1 cellular context compared by ENCODE assay signal in the genomic region with DNA sequence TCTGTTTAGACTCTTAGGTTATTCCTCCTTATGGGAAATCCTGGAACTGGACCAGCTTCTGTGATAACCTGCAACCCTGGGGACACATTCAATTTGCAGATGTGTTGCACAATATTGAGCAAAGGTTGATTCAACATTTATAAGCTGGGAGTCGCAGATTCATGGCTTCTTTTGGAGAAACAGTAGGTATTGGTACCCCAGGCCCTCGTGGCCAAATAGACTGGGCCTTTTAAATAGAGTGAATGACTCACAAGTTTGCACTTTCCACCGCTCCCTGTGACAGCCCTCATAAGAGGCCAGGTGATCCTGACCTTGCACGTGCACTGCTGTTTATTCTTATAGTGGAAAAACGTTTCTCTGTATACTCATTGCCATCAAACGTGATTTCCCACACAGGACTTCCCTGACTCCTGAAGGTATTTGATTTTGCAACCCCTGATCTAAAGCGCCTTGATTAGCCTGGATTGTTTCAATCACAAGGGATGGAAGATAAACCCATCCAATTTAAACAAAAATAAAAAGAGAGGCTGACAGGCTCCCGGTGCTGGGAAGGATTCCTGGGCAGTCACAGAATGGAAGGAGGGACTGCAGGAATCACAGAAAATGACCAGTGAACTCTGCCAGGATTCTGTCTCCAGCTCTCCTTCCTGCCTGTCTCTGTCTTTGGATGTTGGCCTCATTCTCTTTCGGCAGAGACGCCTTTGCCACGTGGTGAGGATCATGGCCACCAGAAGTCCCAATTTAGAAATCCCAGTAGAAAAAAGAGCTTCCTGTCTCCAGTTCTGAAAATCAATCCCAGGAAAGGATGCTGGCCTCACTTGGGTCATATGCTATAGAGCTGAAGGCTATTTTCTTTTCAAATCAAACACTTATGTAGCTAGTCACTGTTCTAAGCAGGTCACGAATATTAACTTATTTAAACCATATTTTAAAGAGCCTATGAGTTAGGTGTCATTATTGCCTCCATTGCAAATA.
A peak's percentile ranks its signal among the peaks of the same experiment; 100 is the strongest.
TF ChIP-seq lines count a peak whose summit lies in the region.

No MANE protein-coding gene starts in this region.

TF ChIP-seq in HepG2, 621 proteins besides CTCF, POLR2A, EP300 and RAD21 (continued from another document and continues in another):
- 0 out of 2 replicates have a peak, but pooled peaks have one; percentile 24 for TF ChIP-seq ZBED4 (CRISPR knock-in tag; IDR thresholded peaks at IDR 0.05; ENCODE audit: borderline replicate concordance)
- no peak for TF ChIP-seq ZNF678 (CRISPR knock-in tag; IDR thresholded peaks at IDR 0.05)
- TF ChIP-seq PTBP1 (IDR thresholded peaks at IDR 0.05; ENCODE audit: low read depth, low read length, poor library complexity, severe bottlenecking): no peak
- peak; percentile 30 for TF ChIP-seq BCL6 (CRISPR knock-in tag; IDR thresholded peaks at IDR 0.05)
- no peak for TF ChIP-seq ZNF713 (CRISPR knock-in tag; IDR thresholded peaks at IDR 0.05)
- TF ChIP-seq, protein P1, sequence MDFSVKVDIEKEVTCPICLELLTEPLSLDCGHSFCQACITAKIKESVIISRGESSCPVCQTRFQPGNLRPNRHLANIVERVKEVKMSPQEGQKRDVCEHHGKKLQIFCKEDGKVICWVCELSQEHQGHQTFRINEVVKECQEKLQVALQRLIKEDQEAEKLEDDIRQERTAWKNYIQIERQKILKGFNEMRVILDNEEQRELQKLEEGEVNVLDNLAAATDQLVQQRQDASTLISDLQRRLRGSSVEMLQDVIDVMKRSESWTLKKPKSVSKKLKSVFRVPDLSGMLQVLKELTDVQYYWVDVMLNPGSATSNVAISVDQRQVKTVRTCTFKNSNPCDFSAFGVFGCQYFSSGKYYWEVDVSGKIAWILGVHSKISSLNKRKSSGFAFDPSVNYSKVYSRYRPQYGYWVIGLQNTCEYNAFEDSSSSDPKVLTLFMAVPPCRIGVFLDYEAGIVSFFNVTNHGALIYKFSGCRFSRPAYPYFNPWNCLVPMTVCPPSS (IDR thresholded peaks at IDR 0.05): no peak
- TF ChIP-seq ZNF382 (CRISPR knock-in tag; IDR thresholded peaks at IDR 0.05; ENCODE audit: borderline replicate concordance): no peak
- TF ChIP-seq ZNF282 (IDR thresholded peaks at IDR 0.05; ENCODE audit: partially characterized antibody): no peak
- TF ChIP-seq, protein P2, sequence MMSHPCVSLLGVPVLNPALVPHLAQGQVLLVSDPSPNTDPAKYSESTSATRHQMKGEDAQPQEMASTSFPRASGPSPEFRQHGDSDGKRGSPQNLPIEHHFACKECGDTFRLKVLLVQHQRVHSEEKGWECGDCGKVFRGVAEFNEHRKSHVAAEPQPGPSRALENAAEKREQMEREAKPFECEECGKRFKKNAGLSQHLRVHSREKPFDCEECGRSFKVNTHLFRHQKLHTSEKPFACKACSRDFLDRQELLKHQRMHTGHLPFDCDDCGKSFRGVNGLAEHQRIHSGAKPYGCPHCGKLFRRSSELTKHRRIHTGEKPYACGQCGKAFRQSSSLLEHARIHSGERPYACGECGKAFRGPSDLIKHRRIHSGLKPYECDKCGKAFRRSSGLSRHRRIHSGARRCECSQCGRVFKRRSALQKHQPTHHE (CRISPR knock-in tag; IDR thresholded peaks at IDR 0.05; ENCODE audit: borderline replicate concordance): peak; percentile 60; the same call in 1 of the 2 replicates
- no peak for TF ChIP-seq DR1 (CRISPR knock-in tag; IDR thresholded peaks at IDR 0.05)
- 0 out of 2 replicates have a peak, but pooled peaks have one; percentile 16 for TF ChIP-seq HIVEP1 (CRISPR knock-in tag; IDR thresholded peaks at IDR 0.05)
- no peak for TF ChIP-seq ARHGAP35 (CRISPR knock-in tag; IDR thresholded peaks at IDR 0.05; ENCODE audit: borderline replicate concordance)
- TF ChIP-seq KDM4B (CRISPR knock-in tag; IDR thresholded peaks at IDR 0.05): no peak
- TF ChIP-seq ZBTB14 (CRISPR knock-in tag; IDR thresholded peaks at IDR 0.05): no peak
- TF ChIP-seq, protein P3, sequence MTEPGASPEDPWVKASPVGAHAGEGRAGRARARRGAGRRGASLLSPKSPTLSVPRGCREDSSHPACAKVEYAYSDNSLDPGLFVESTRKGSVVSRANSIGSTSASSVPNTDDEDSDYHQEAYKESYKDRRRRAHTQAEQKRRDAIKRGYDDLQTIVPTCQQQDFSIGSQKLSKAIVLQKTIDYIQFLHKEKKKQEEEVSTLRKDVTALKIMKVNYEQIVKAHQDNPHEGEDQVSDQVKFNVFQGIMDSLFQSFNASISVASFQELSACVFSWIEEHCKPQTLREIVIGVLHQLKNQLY (CRISPR knock-in tag; IDR thresholded peaks at IDR 0.05): no peak
- no peak for TF ChIP-seq ZSCAN20 (CRISPR knock-in tag; IDR thresholded peaks at IDR 0.05; ENCODE audit: borderline replicate concordance)
- no peak for TF ChIP-seq ZFP82 (CRISPR knock-in tag; IDR thresholded peaks at IDR 0.05; ENCODE audit: borderline replicate concordance)
- no peak for TF ChIP-seq FOXC1 (CRISPR knock-in tag; IDR thresholded peaks at IDR 0.05; ENCODE audit: borderline replicate concordance)
- TF ChIP-seq, protein P4, sequence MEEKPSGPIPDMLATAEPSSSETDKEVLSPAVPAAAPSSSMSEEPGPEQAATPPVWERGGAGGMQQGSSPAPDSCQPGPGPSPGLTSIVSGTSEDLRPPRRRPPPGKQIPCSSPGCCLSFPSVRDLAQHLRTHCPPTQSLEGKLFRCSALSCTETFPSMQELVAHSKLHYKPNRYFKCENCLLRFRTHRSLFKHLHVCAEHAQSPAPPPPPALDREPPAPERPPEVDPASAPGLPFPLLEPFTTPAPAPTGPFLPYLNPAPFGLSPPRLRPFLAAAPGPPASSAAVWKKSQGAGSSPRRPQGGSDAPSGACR (CRISPR knock-in tag; IDR thresholded peaks at IDR 0.05): no peak
- TF ChIP-seq, protein P5, sequence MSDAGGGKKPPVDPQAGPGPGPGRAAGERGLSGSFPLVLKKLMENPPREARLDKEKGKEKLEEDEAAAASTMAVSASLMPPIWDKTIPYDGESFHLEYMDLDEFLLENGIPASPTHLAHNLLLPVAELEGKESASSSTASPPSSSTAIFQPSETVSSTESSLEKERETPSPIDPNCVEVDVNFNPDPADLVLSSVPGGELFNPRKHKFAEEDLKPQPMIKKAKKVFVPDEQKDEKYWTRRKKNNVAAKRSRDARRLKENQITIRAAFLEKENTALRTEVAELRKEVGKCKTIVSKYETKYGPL (CRISPR knock-in tag; IDR thresholded peaks at IDR 0.05): no peak
- no peak for TF ChIP-seq NPAS2 (CRISPR knock-in tag; IDR thresholded peaks at IDR 0.05; ENCODE audit: borderline replicate concordance)
- TF ChIP-seq ZNF768 (CRISPR knock-in tag; IDR thresholded peaks at IDR 0.05): no peak
- no peak for TF ChIP-seq MATR3 (CRISPR knock-in tag; IDR thresholded peaks at IDR 0.05)
- TF ChIP-seq ZBTB20 (CRISPR knock-in tag; IDR thresholded peaks at IDR 0.05; ENCODE audit: borderline replicate concordance, low read depth): no peak
- TF ChIP-seq CBFB (CRISPR knock-in tag; IDR thresholded peaks at IDR 0.05): 0 out of 2 replicates have a peak, but pooled peaks have one; percentile 17
- no peak for TF ChIP-seq ZNF274 (CRISPR knock-in tag; IDR thresholded peaks at IDR 0.05)
- TF ChIP-seq GATA4 (IDR thresholded peaks at IDR 0.05; ENCODE audit: borderline replicate concordance, low read depth): no peak
- TF ChIP-seq, protein P6, sequence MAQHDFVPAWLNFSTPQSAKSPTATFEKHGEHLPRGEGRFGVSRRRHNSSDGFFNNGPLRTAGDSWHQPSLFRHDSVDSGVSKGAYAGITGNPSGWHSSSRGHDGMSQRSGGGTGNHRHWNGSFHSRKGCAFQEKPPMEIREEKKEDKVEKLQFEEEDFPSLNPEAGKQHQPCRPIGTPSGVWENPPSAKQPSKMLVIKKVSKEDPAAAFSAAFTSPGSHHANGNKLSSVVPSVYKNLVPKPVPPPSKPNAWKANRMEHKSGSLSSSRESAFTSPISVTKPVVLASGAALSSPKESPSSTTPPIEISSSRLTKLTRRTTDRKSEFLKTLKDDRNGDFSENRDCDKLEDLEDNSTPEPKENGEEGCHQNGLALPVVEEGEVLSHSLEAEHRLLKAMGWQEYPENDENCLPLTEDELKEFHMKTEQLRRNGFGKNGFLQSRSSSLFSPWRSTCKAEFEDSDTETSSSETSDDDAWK (CRISPR knock-in tag; IDR thresholded peaks at IDR 0.05): no peak
- TF ChIP-seq GATAD1 (CRISPR knock-in tag; IDR thresholded peaks at IDR 0.05): no peak
- no peak for TF ChIP-seq RBM22 (optimal IDR thresholded peaks at IDR 0.05; ENCODE audit: low read length)
- no peak for TF ChIP-seq ZNF660 (CRISPR knock-in tag; IDR thresholded peaks at IDR 0.05; ENCODE audit: borderline replicate concordance, low read depth)
- TF ChIP-seq TSC22D2 (CRISPR knock-in tag; IDR thresholded peaks at IDR 0.05; ENCODE audit: borderline replicate concordance): no peak
- TF ChIP-seq NFRKB (IDR thresholded peaks at IDR 0.05): no peak
- no peak for TF ChIP-seq MEIS2 (CRISPR knock-in tag; IDR thresholded peaks at IDR 0.05)
- TF ChIP-seq XRCC5 (optimal IDR thresholded peaks at IDR 0.05; ENCODE audit: low read length): peak; percentile 12
- no peak for TF ChIP-seq PITX1 (CRISPR knock-in tag; IDR thresholded peaks at IDR 0.05)
- TF ChIP-seq TBP (CRISPR knock-in tag; IDR thresholded peaks at IDR 0.05): no peak
- TF ChIP-seq, protein P7, sequence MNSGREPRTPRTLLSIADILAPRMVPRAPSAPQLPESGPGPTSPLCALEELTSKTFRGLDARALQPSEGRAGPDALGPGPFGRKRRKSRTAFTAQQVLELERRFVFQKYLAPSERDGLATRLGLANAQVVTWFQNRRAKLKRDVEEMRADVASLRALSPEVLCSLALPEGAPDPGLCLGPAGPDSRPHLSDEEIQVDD (CRISPR knock-in tag; IDR thresholded peaks at IDR 0.05; ENCODE audit: borderline replicate concordance): no peak
- no peak for TF ChIP-seq PBX3 (CRISPR knock-in tag; IDR thresholded peaks at IDR 0.05; ENCODE audit: borderline replicate concordance)
- no peak for TF ChIP-seq ZNF547 (CRISPR knock-in tag; IDR thresholded peaks at IDR 0.05)
- no peak for TF ChIP-seq ZNF251 (CRISPR knock-in tag; IDR thresholded peaks at IDR 0.05)
- TF ChIP-seq FOXJ3 (CRISPR knock-in tag; IDR thresholded peaks at IDR 0.05; ENCODE audit: borderline replicate concordance): peak; percentile 64; the same call in 1 of the 2 replicates
- no peak for TF ChIP-seq ZFP37 (CRISPR knock-in tag; IDR thresholded peaks at IDR 0.05; ENCODE audit: borderline replicate concordance)
- no peak for TF ChIP-seq HCFC1 (IDR thresholded peaks at IDR 0.05; ENCODE audit: low read depth, low read length)
